ENCODE assay signal across 6 cellular contexts in the genomic region with DNA sequence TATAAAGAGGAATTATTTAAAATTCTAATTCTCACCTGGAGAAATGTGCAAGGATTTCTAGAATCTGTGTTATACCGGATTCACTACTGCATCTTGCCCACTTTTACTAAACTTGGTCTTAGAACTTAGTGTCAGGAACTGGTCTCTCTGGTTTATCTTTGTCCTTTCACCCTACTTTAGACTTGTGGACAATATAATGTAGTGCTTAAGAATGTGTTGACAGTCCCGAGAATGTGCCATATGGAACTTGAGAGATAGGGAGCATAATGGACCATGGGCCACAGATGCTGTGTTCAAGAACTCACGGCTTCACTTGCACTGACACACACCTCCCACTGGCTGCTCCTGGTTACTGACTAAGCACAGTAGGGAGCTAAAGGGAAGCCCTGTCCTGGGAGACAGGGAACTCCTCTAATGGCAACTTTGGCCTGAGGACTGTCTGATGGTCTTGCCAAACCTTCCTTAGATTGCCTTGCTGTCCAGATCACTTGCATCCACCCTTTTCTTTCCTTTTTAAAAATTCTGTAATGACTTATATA.
DNase-seq lines count a peak whose midpoint lies in the region; ATAC-seq, FAIRE-seq and TF ChIP-seq lines count a peak whose summit lies in the region.
"Not testable (repeated sequence)": the region's sequence is repeated elsewhere in the genome, so short reads cannot be mapped to it uniquely, and the experiment has no call there.

No MANE protein-coding gene starts in this region.

- not testable (repeated sequence) for H4K20me1 ChIP-seq in GM23338 (replicated peaks; ENCODE audit: insufficient read depth); endothelial cell of umbilical vein (replicated peaks; ENCODE audit: control insufficient read depth, extremely low read depth, insufficient read depth, low read length)

- not testable (repeated sequence) for H2AFZ ChIP-seq in GM23338; endothelial cell of umbilical vein (ENCODE audit: low read depth, low read length); trophoblast cell (ENCODE audit: insufficient read depth, low read length, poor library complexity)

- DNase-seq in DMS 273 (lab: John Stamatoyannopoulos, UW; ENCODE audit: unreplicated experiment) (peak; percentile 15), trophoblast cell (peak; percentile 37 to 71)
- DNase-seq in GM23338 (ENCODE audit: low spot score); HTR-8/SVneo (ENCODE audit: insufficient read length, low spot score); WTC11 (ENCODE audit: low spot score); endothelial cell of umbilical vein (ENCODE audit: low read depth, low spot score): not testable (repeated sequence)

- H2BK120ac ChIP-seq in trophoblast cell (ENCODE audit: insufficient read depth, low read length, poor library complexity) = not testable (repeated sequence)

- not testable (repeated sequence) for H3K27ac Mint-ChIP-seq in GM23338, WTC11

- H3K4me1 ChIP-seq in GM23338 (ENCODE audit: insufficient read depth); endothelial cell of umbilical vein (ENCODE audit: control insufficient read depth, extremely low read depth, insufficient read depth, low read length); trophoblast cell (ENCODE audit: control insufficient read depth in 1 of 2, insufficient read depth in 2 of 2, low read length in 2 of 2): not testable (repeated sequence)

- H3K14ac ChIP-seq in trophoblast cell (ENCODE audit: low read length) = not testable (repeated sequence)

- H3K36me3 Mint-ChIP-seq in GM23338 (ENCODE audit: low read depth); WTC11: not testable (repeated sequence)

- not testable (repeated sequence) for H3K36me3 ChIP-seq in GM23338 (ENCODE audit: insufficient read depth); endothelial cell of umbilical vein (ENCODE audit: control insufficient read depth in 2 of 2, extremely low read depth in 1 of 2, insufficient read depth in 2 of 2, low read length in 2 of 2); trophoblast cell (ENCODE audit: control insufficient read depth in 1 of 2, insufficient read depth in 2 of 2, low read length in 2 of 2)

- BruUV-seq in endothelial cell of umbilical vein (replicated peaks; lab: Mats Ljungman, UMichigan) = not testable (repeated sequence)

- TF ChIP-seq POLR2A in endothelial cell of umbilical vein (IDR thresholded peaks at IDR 0.05; ENCODE audit: low read depth, low read length) = not testable (repeated sequence)

- not testable (repeated sequence) for H3K9me1 ChIP-seq in endothelial cell of umbilical vein (replicated peaks; ENCODE audit: control insufficient read depth, extremely low read depth, insufficient read depth, low read length)

- H3K9ac ChIP-seq in endothelial cell of umbilical vein (replicated peaks; ENCODE audit: extremely low read depth, insufficient read depth, low read length); trophoblast cell (ENCODE audit: low read length): not testable (repeated sequence)

- H3K9me3 ChIP-seq in endothelial cell of umbilical vein (replicated peaks; ENCODE audit: control insufficient read depth, insufficient read depth, low read length); trophoblast cell (ENCODE audit: insufficient read depth, low read depth, low read length): not testable (repeated sequence)

- not testable (repeated sequence) for H3K27me3 ChIP-seq in GM23338 (ENCODE audit: insufficient read depth); endothelial cell of umbilical vein (ENCODE audit: control insufficient read depth in 2 of 2, insufficient read depth in 2 of 2, low read length in 2 of 2); trophoblast cell (ENCODE audit: insufficient read depth, low read length)

- H3K4ac ChIP-seq in trophoblast cell (ENCODE audit: low read depth, low read length) = not testable (repeated sequence)

- H3K18ac ChIP-seq in trophoblast cell (ENCODE audit: low read length) = not testable (repeated sequence)

- H3K4me3 Mint-ChIP-seq in GM23338, WTC11: not testable (repeated sequence)

- H3K27ac ChIP-seq in GM23338 (ENCODE audit: low read depth); endothelial cell of umbilical vein (ENCODE audit: insufficient read depth, low read depth, low read length); trophoblast cell (ENCODE audit: low read depth, low read length): not testable (repeated sequence)

- WGBS in trophoblast cell (ENCODE audit: extremely low coverage, insufficient coverage, insufficient read length) = no CpG with 5 or more reads among the region's 3 CpGs

- H3F3A ChIP-seq in GM23338 (replicated peaks; ENCODE audit: low read depth) = not testable (repeated sequence)

- H2BK12ac ChIP-seq in trophoblast cell (ENCODE audit: low read length) = not testable (repeated sequence)

- not testable (repeated sequence) for H3K9me3 Mint-ChIP-seq in GM23338, WTC11

- FAIRE-seq in HTR-8/SVneo (lab: Jason Lieb, UNC) (peak; percentile 80), endothelial cell of umbilical vein (lab: Jason Lieb, UNC) (peak; percentile 56)

- H3K27me3 Mint-ChIP-seq in GM23338 (ENCODE audit: insufficient read depth, low read depth, poor library complexity); WTC11 (ENCODE audit: low read depth): not testable (repeated sequence)

- not testable (repeated sequence) for H2AK5ac ChIP-seq in trophoblast cell (ENCODE audit: low read length)

- H2BK5ac ChIP-seq in trophoblast cell (ENCODE audit: low read depth, low read length, poor library complexity) = not testable (repeated sequence)

- ATAC-seq in GM23338 (peak; percentile 77), WTC11 (peak; percentile 78)

- H4K91ac ChIP-seq in trophoblast cell (ENCODE audit: low read depth, low read length) = not testable (repeated sequence)

- not testable (repeated sequence) for H4K8ac ChIP-seq in trophoblast cell (ENCODE audit: low read depth, low read length)

- POLR2A ChIA-PET in WTC11 (lab: Charles Lee); endothelial cell of umbilical vein (lab: Charles Lee): not testable (repeated sequence)

- H4K12ac ChIP-seq in trophoblast cell (ENCODE audit: low read depth, low read length) = not testable (repeated sequence)

- CTCF ChIA-PET in WTC11 (lab: Charles Lee); endothelial cell of umbilical vein (lab: Charles Lee): not testable (repeated sequence)

- not testable (repeated sequence) for H3K4me3 ChIP-seq in GM23338; endothelial cell of umbilical vein (replicated peaks in 1 of 3; ENCODE audit: insufficient read depth in 1 of 3, low read depth in 1 of 3, low read length in 3 of 3); trophoblast cell (ENCODE audit: low read depth, low read length)

- not testable (repeated sequence) for H3K23ac ChIP-seq in trophoblast cell (ENCODE audit: low read length)

- H3K79me2 ChIP-seq in GM23338 (replicated peaks; ENCODE audit: insufficient read depth); endothelial cell of umbilical vein (ENCODE audit: control insufficient read depth, insufficient read depth, low read length); trophoblast cell (ENCODE audit: control insufficient read depth, insufficient read depth, low read length, poor library complexity): not testable (repeated sequence)

- H3K9me2 ChIP-seq in GM23338 (ENCODE audit: insufficient read depth) = not testable (repeated sequence)

- H3K4me2 ChIP-seq in GM23338; endothelial cell of umbilical vein (ENCODE audit: insufficient read depth, low read length); trophoblast cell (ENCODE audit: low read length): not testable (repeated sequence)

- not testable (repeated sequence) for H3K4me1 Mint-ChIP-seq in GM23338, WTC11

- not testable (repeated sequence) for H3K79me1 ChIP-seq in trophoblast cell (ENCODE audit: low read length)

- intact Hi-C loops in endothelial cell of umbilical vein (cut with micrococcal nuclease) = not testable (repeated sequence)

- TF ChIP-seq CTCF in GM23338 (conservative IDR thresholded peaks at IDR 0.05; ENCODE audit: low read depth in 2 of 2); WTC11 (IDR thresholded peaks at IDR 0.05); endothelial cell of umbilical vein (IDR thresholded peaks at IDR 0.05; ENCODE audit: extremely low read depth in 1 of 2, insufficient read depth in 1 of 2, low read depth in 1 of 2, low read length in 2 of 2): not testable (repeated sequence)

- dilution Hi-C loops in endothelial cell of umbilical vein (cut with MboI; ENCODE audit: extremely low pct_ligation_motif_present, low sequenced_read_pairs) = not testable (repeated sequence)
